Comparison of ENCODE assay signal across 9 cellular contexts in the genomic region with DNA sequence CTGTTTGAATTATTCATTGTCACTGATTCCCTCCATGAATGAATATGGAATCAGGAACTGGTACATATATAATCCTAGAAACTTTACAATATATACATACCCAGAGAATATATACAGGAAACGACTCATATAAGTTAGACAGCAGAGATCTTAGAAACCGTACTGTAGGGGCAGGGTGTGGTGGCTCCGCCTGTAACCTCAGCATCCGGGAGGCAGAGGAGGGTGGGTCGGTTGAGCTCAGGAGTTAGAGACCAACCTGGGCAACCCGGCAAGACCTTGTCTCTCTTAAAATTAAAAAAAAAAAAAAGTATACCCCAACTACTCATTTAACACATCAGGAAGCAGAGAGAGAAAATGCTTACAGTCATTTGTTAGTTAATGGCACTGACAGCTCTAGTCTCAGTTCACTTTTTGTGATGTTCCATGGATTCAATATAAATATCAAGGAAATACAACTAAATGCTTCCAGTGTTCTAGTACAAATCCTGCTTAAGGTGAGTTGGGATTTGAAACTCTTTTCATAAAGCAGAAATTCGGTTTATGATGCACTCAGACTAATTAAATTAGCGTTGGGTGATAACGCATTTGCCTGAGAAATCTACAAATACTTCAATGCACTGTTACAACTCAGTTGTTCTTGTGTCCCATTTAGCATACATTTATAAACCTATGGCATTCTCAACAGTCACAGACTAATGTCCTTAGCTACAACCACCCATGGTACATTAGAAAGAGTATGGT. TPM values are rescaled to one million over a fixed set of nuclear protein-coding genes. Genes with fewer than 3 reads are reported as not detected.
A peak's percentile ranks its signal among the peaks of the same experiment; 100 is the strongest.
DNase-seq lines count a peak whose midpoint lies in the region; ATAC-seq and TF ChIP-seq lines count a peak whose summit lies in the region.
"Had no signal": no experiment of that assay in that cellular context is flagged by ENCODE, and none has a peak within 500 bp of the region (broad histone marks: within the 10 kb centered on the region; RNA-seq: fewer than 3 reads in every experiment).

No MANE protein-coding gene starts in this region.

- WGBS in spleen, 5 donors = 40 to 47% (median 42%) methylated on average over 9 of the region's 9 CpGs

- no peak for TF ChIP-seq CTCF in spleen (IDR thresholded peaks at IDR 0.05 in 8 of 11, conservative IDR thresholded peaks at IDR 0.05 in 3 of 11)

- H3K9me3 ChIP-seq in spleen = no peaks in the 10 kb centered on the region

- TF ChIP-seq POLR2A in spleen (IDR thresholded peaks at IDR 0.05) = no peak

- peak overlapping the region in 4 of 8 donors; percentile 33 to 68 (median 46) for H3K27ac ChIP-seq in spleen
- H3K27ac ChIP-seq: HL-60 had no signal

- no peaks in the 10 kb centered on the region for H3K27me3 ChIP-seq in spleen (replicated peaks in 1 of 7)

- H3K4me1 ChIP-seq in spleen = peaks cover 27 to 81% (median 59%) of the 10 kb centered on the region in 6 donors

- no peak overlapping the region for H3K4me3 ChIP-seq in spleen

- peak; percentile 92 for ATAC-seq in GM19438 (IDR thresholded peaks at IDR 0.05; ENCODE audit: low read depth, unreplicated experiment)

- H3K36me3 ChIP-seq in spleen = peaks cover 0 to 23% (median 2%) of the 10 kb centered on the region in 6 donors

- intact Hi-C loops in spleen (cut with DNase I; ENCODE audit: low total_unique reads) = no loop called here

- DNase-seq in LoVo (ENCODE audit: low spot score) = peak; percentile 58
- DNase-seq in activated T-cell treated with anti-CD3 and anti-CD28 coated beads for 4 hours = peak; percentile 34
- DNase-seq in spleen = peak; percentile 77
- no peak for DNase-seq in NCI-H748 treated with DMSO at 0.1 percent for 48 hours (lab: John Stamatoyannopoulos, UW)
- DNase-seq in NCI-H82 (lab: John Stamatoyannopoulos, UW) = no peak
- no peak for DNase-seq in germinal center (ENCODE audit: low spot score)
- DNase-seq in AG08396 (ENCODE audit: low spot score) = no peak

RNA-seq across cellular contexts. Expression of a gene that starts 5.6 kb away (rescaled TPM):
- 100 to 1,000 TPM in 5 of 7 donors, 10 to 100 TPM in 2; 81.1 to 124 (median 110) TPM for total RNA-seq in spleen
- 10 to 100 TPM; 14.6 to 22.5 (median 15.3) TPM for polyA plus RNA-seq in spleen

Comparison
In these comparisons a context has a peak if more than half of its experiments do, and no peak if none do; other contexts are left out.
1. DNase-seq: peak in LoVo (single experiment), activated T-cell treated with anti-CD3 and anti-CD28 coated beads for 4 hours (single experiment) and spleen (single experiment); none in NCI-H748 treated with DMSO at 0.1 percent for 48 hours (single experiment), NCI-H82 (single experiment), germinal center (single experiment) and AG08396 (single experiment).